ENCODE assay signal across 24 cellular contexts in the genomic region with DNA sequence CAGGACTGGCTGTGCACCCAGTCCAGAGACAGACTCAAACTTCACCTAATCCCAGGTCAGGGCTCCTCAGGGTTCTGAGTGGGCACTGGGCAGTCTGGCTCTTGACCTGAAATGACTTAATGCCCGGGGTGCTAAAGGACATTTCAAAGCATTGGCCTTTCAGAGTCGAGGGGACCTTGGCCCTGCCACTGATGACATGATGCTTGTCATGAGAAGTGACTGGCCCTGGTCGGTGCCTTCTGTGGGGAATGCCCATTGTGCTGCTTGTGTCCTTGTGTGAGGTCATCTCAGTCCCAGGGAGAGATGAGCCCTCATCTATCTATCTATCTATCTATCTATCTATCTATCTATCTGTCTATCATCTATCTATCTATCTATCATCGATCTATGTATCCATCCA.
A peak's percentile ranks its signal among the peaks of the same experiment; 100 is the strongest.
DNase-seq lines count a peak whose midpoint lies in the region; ATAC-seq, FAIRE-seq and TF ChIP-seq lines count a peak whose summit lies in the region.
"Had no signal": no experiment of that assay in that cellular context is flagged by ENCODE, and none has a peak within 500 bp of the region (broad histone marks: within the 10 kb centered on the region; RNA-seq: fewer than 3 reads in every experiment).

No MANE protein-coding gene starts in this region.

- H3K9me3 ChIP-seq in left ventricle myocardium inferior (replicated peaks), result no peaks in the 10 kb centered on the region
- H3K9me3 ChIP-seq in small intestine (ENCODE audit: control insufficient read depth, low read depth), result no peaks in the 10 kb centered on the region
- H3K9me3 ChIP-seq: BE2C, SK-N-SH had no signal

- intact Hi-C loops in Right ventricle myocardium inferior (cut with DNase I) (no loop called here), left ventricle myocardium inferior (cut with micrococcal nuclease) (no loop called here), left colon (cut with DNase I, micrococcal nuclease) (no loop called here)

- no peak for TF ChIP-seq CTCF in left ventricle myocardium inferior (IDR thresholded peaks at IDR 0.05; ENCODE audit: borderline replicate concordance)

- FAIRE-seq in small intestine (lab: Jason Lieb, UNC), result no peak
- FAIRE-seq: GM12891 had no signal

- H3K27me3 ChIP-seq in left ventricle myocardium inferior (ENCODE audit: low read depth) (no peaks in the 10 kb centered on the region), small intestine (ENCODE audit: control insufficient read depth in 2 of 2, insufficient read depth in 2 of 2, low read length in 2 of 2) (no peaks in the 10 kb centered on the region)
- H3K27me3 ChIP-seq: BE2C had no signal

- ATAC-seq in Right ventricle myocardium inferior, result peak; percentile 8
- peak; percentile 6 for ATAC-seq in left colon
- ATAC-seq in GM18909 (IDR thresholded peaks at IDR 0.05; ENCODE audit: poor library complexity, unreplicated experiment), result no peak
- no peak for ATAC-seq in HG03280 (IDR thresholded peaks at IDR 0.05; ENCODE audit: unreplicated experiment)
- ATAC-seq in GM21381 (IDR thresholded peaks at IDR 0.05; ENCODE audit: unreplicated experiment), result no peak
- ATAC-seq: Panc1 had no signal

- H3K27ac ChIP-seq in left ventricle myocardium inferior (replicated peaks) (no peak overlapping the region), small intestine (ENCODE audit: low read depth in 1 of 2, low read length in 1 of 2) (peak overlapping the region; percentile 82 to 84)
- H3K27ac ChIP-seq: 22Rv1 had no signal

- WGBS in small intestine, 3 donors, result 39 to 73% (median 64%) methylated on average over 4 of the region's 4 CpGs

- no peaks in the 10 kb centered on the region for H3K36me3 ChIP-seq in left ventricle myocardium inferior
- no peaks in the 10 kb centered on the region for H3K36me3 ChIP-seq in small intestine (ENCODE audit: control insufficient read depth in 2 of 2, insufficient read depth in 2 of 2, low read length in 2 of 2)
- H3K36me3 ChIP-seq: BE2C had no signal

- H3K4me1 ChIP-seq in left ventricle myocardium inferior, result peaks cover 33% of the 10 kb centered on the region
- peaks cover 2 to 3% of the 10 kb centered on the region in 2 donors for H3K4me1 ChIP-seq in small intestine (ENCODE audit: control insufficient read depth in 2 of 2, insufficient read depth in 1 of 2, low read depth in 1 of 2, low read length in 1 of 2)

- no peak overlapping the region for H3K4me3 ChIP-seq in left ventricle myocardium inferior
- H3K4me3 ChIP-seq in small intestine (ENCODE audit: low read depth in 1 of 2, low read length in 2 of 2), result no peak overlapping the region

- DNase-seq in Right ventricle myocardium inferior (ENCODE audit: missing footprints) (no peak), left ventricle myocardium inferior (no peak), left colon (no peak), small intestine (peak; percentile 46), NCI-H774 (lab: John Stamatoyannopoulos, UW) (no peak)
- DNase-seq: ACHN; BE2C; CD8-positive, alpha-beta memory T cell; DMS79 treated with DMSO at 0.1 percent for 48 hours; GF-D8; Kasumi-1; MV-4-11; NCI-H1105 treated with DMSO at 0.1 percent for 48 hours; NCI-H146; NCI-H2029; NCI-H2227 treated with DMSO at 0.1 percent for 48 hours; NCI-H526 treated with DMSO at 0.1 percent for 48 hours; SK-N-SH had no signal

Comparison
In these comparisons a context has a peak if more than half of its experiments do, and no peak if none do; other contexts are left out.
1. ATAC-seq: peak in Right ventricle myocardium inferior (single experiment) and left colon (single experiment); none in GM18909 (single experiment), HG03280 (single experiment) and GM21381 (single experiment).